Comparison of ENCODE assay signal across 8 cellular contexts in the genomic region with DNA sequence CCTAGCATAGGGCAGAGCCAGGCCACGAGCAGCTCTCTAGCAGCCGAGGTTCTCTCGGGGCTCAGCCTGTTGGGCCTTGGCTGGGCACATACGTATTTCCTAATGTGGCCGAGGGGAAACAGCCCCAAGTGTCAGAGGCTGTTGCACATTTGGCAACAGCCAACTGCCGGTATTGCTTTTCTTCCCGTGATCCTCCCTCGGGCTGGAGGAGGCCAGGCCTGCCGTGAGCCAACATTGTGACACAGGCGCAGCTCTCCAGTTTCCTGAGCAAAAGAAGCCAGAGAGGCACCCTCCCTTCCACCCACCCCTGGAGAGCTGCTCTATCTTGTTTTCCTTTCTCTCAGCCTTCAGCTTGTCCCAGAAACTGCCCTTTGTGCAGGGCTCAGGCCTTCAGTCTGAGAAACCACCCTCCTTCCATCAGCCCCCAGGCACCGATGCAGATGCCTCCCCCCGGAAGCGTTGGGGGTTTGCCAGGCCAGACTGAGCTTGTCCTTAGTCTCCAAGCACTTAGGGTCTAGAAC. TPM values are rescaled to one million over a fixed set of nuclear protein-coding genes. Genes with fewer than 3 reads are reported as not detected.
DNase-seq lines count a peak whose midpoint lies in the region; ATAC-seq and TF ChIP-seq lines count a peak whose summit lies in the region.

No MANE protein-coding gene starts in this region.

- no peaks in the 10 kb centered on the region for H3K9me3 ChIP-seq in skeletal muscle satellite cell (replicated peaks; ENCODE audit: low read length)

- peaks cover 7% of the 10 kb centered on the region for H3K4me1 ChIP-seq in skeletal muscle satellite cell (ENCODE audit: control insufficient read depth, insufficient read depth, low read length)

- in situ Hi-C loops in KBM-7 (cut with MboI; ENCODE audit: low pct_unique_long_range_greater_than_20kb, low sequenced_read_pairs) (no loop called here), GM13976 (cut with MboI; ENCODE audit: low sequenced_read_pairs, unreplicated experiment) (no loop called here)

- H3K9ac ChIP-seq in skeletal muscle satellite cell (ENCODE audit: low read depth, low read length), result peak overlapping the region; percentile 8

- intact Hi-C loops in left colon (cut with DNase I, micrococcal nuclease), result no loop called here

- H3K4me3 ChIP-seq in skeletal muscle satellite cell (ENCODE audit: low read length), result no peak overlapping the region

- no peak for TF ChIP-seq CTCF in GM13976 (IDR thresholded peaks at IDR 0.05; ENCODE audit: borderline replicate concordance, control extremely low read depth, extremely low read depth, insufficient read depth, missing control alignments)

- H3K4me2 ChIP-seq in skeletal muscle satellite cell (ENCODE audit: low read length), result no peak overlapping the region

- ATAC-seq in left colon (peak; percentile 14), HG02885 (IDR thresholded peaks at IDR 0.05; ENCODE audit: poor library complexity, unreplicated experiment) (no peak)

- peaks cover 20% of the 10 kb centered on the region for H3K27me3 ChIP-seq in skeletal muscle satellite cell (ENCODE audit: control insufficient read depth, insufficient read depth, low read length)

- no peaks in the 10 kb centered on the region for H3K36me3 ChIP-seq in skeletal muscle satellite cell (ENCODE audit: insufficient read depth, low read length)

- peak; percentile 73 for DNase-seq in KBM-7
- DNase-seq in cerebellar cortex (ENCODE audit: low spot score), result peak; percentile 3
- DNase-seq in left colon, result peak; percentile 34 to 70
- DNase-seq in NCI-H524 treated with DMSO at 0.1 percent for 48 hours (lab: John Stamatoyannopoulos, UW), result no peak
- no peak for DNase-seq in stimulated activated CD8-positive, alpha-beta memory T cell treated with anti-CD3 and anti-CD28 coated beads, Interleukin-4, amount 100 ng/mL, for 48 hours
- no peak for DNase-seq in GM13976 (ENCODE audit: low spot score)

RNA-seq across cellular contexts. Expression of a gene that starts 5.1 kb away (rescaled TPM):
- not detected for total RNA-seq in left colon
- total RNA-seq in skeletal muscle satellite cell (2012; rRNA removed), result under 0.01 TPM in 1 of 2 replicates, not detected in the other

RNA-seq across cellular contexts. Expression of a gene that starts 38.3 kb away (rescaled TPM):
- 1 to 10 TPM in 1 of 2 donors, under 1 TPM in 1; 0.34 to 2.5 TPM for total RNA-seq in left colon
- under 0.01 and 1.3 TPM in 2 replicates for total RNA-seq in skeletal muscle satellite cell (2012; rRNA removed)

RNA-seq across cellular contexts. Expression of a gene that starts 47.5 kb away (rescaled TPM):
- not detected for total RNA-seq in left colon
- 0.22 TPM in 1 of 2 replicates, not detected in the other for total RNA-seq in skeletal muscle satellite cell (2012; rRNA removed)

Comparison
In these comparisons a context has a peak if more than half of its experiments do, and no peak if none do; other contexts are left out.
1. DNase-seq: peak in KBM-7 (single experiment), cerebellar cortex (single experiment) and left colon (2 of 2); none in NCI-H524 treated with DMSO at 0.1 percent for 48 hours (single experiment), stimulated activated CD8-positive, alpha-beta memory T cell treated with anti-CD3 and anti-CD28 coated beads, Interleukin-4, amount 100 ng/mL, for 48 hours (single experiment) and GM13976 (single experiment).